8 cellular contexts compared by ENCODE assay signal in the genomic region with DNA sequence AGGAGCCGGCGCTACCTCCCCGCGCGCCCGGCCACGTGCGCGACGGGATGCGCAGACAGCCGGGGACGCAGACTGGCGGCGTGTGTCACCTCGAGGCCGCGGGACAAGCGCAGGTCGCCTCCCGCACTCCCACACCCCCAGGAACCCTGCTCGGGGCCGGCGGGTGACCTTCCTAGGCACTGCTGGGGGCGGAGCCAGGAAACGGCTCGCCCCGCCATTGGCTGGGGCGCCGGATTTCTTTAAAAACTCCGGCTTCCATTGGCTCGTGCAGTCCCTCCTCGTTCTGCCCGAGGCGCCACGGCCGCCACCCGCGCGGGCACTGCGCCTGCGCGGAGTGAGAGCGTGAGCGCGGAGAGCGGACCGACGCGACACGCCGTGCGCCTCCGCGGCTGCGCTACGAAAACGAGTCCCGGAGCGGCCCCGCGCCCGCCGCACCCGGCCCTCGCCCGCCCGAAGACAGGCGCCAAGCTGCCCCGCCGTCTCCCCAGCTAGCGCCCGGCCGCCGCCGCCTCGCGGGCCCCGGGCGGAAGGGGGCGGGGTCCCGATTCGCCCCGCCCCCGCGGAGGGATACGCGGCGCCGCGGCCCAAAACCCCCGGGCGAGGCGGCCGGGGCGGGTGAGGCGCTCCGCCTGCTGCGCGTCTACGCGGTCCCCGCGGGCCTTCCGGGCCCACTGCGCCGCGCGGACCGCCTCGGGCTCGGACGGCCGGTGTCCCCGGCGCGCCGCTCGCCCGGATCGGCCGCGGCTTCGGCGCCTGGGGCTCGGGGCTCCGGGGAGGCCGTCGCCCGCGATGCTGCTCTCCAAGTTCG. TPM values are rescaled to one million over a fixed set of nuclear protein-coding genes. Genes with fewer than 3 reads are reported as not detected.
A peak's percentile ranks its signal among the peaks of the same experiment; 100 is the strongest.
DNase-seq lines count a peak whose midpoint lies in the region; ATAC-seq and TF ChIP-seq lines count a peak whose summit lies in the region.

Gene PIM3, plus strand, starts transcription at position 614 of the 808 bp plus-strand sequence. Its CDS starts 176 bp downstream, at position 790.

- H3K36me3 Mint-ChIP-seq in nephron (ENCODE audit: low read depth), result peaks cover 6% of the 10 kb centered on the region

- H3K27me3 ChIP-seq in H7 (ENCODE audit: control insufficient read depth, insufficient read depth, low read length), result peaks cover 5% of the 10 kb centered on the region; the same call in 1 of the 2 replicates

- peak within 1 kb of the TSS; percentile 84 to 86 (median 85) for H3K4me3 Mint-ChIP-seq in nephron

- peaks cover 2% of the 10 kb centered on the region for H3K27me3 Mint-ChIP-seq in nephron (ENCODE audit: low read depth)

- peak; percentile 78 for ATAC-seq in stimulated activated naive CD8-positive, alpha-beta T cell treated with anti-CD3 and anti-CD28 coated beads, Interleukin-15, Interleukin-2, amounts not matched to agents 100 U/mL and 50 U/mL, for 24 hours

- H3K27ac Mint-ChIP-seq in nephron, result peak within 1 kb of the TSS in 2 of 3 experiments; percentile 52 to 72

- no peak for TF ChIP-seq CTCF in fibroblast of the aortic adventitia (IDR thresholded peaks at IDR 0.05; ENCODE audit: insufficient read depth, low read length)
- no peak for TF ChIP-seq CTCF in nephron (IDR thresholded peaks at IDR 0.05; ENCODE audit: unreplicated experiment in 3 of 3)

- peaks cover 11% of the 10 kb centered on the region for H3K4me1 Mint-ChIP-seq in nephron

- peaks cover 7% of the 10 kb centered on the region; the same call in 1 of the 2 replicates for H3K4me1 ChIP-seq in ES-I3 (ENCODE audit: insufficient read depth, low read length)

- H3K4me3 ChIP-seq in H7 (ENCODE audit: insufficient read depth, low read depth, low read length) (peak within 1 kb of the TSS; percentile 91), fibroblast of the aortic adventitia (ENCODE audit: low read depth, low read length) (peak within 1 kb of the TSS; percentile 84)

- peaks cover 10% of the 10 kb centered on the region for H3K36me3 ChIP-seq in ES-I3 (ENCODE audit: insufficient read depth, low read length)
- peaks cover 7% of the 10 kb centered on the region for H3K36me3 ChIP-seq in H7 (replicated peaks; ENCODE audit: control insufficient read depth, insufficient read depth, low read length)

- H3K9me3 ChIP-seq in ES-I3 (ENCODE audit: control insufficient read depth, insufficient read depth, low read length), result no peaks in the 10 kb centered on the region

- peak within 1 kb of the TSS; percentile 64 for H3K9ac ChIP-seq in ES-I3 (ENCODE audit: low read depth, low read length)

- peak; percentile 99 for DNase-seq in H7
- peak; percentile 93 for DNase-seq in M059J (ENCODE audit: low read depth)
- peak; percentile 91 for DNase-seq in SHP77 treated with DMSO at 0.1 percent for 48 hours (lab: John Stamatoyannopoulos, UW)
- DNase-seq in activated effector memory CD4-positive, alpha-beta T cell treated with anti-CD3 and anti-CD28 coated beads, Interleukin-2, amount 50 U/mL, for 16 hours, result peak; percentile 97
- DNase-seq in fibroblast of the aortic adventitia (ENCODE audit: low read depth), result peak; percentile 95
- peak; percentile 94 for DNase-seq in stimulated activated naive CD8-positive, alpha-beta T cell treated with anti-CD3 and anti-CD28 coated beads, Interleukin-15, Interleukin-2, amounts not matched to agents 100 U/mL and 50 U/mL, for 24 hours

- H3K9me3 Mint-ChIP-seq in nephron, result no peaks in the 10 kb centered on the region

RNA-seq across cellular contexts. Expression of gene PIM3, which starts in this region (rescaled TPM):
- 71.2 and 79.7 TPM in 2 replicates for total RNA-seq in H7 (2014; rRNA removed; shearing (Covaris generic))
- 20.4 and 44.2 TPM in 2 replicates for total RNA-seq in M059J (2014; rRNA removed; shearing (Covaris generic))
- total RNA-seq in fibroblast of the aortic adventitia (ENCODE audit: low replicate concordance), result 14.1 and 15.2 TPM in 2 replicates

Comparison
In these comparisons a context has a peak if more than half of its experiments do, and no peak if none do; other contexts are left out.
1. Peak in every context shown above with its lines: DNase-seq, ATAC-seq and H3K4me3 ChIP-seq.